ENCODE assay signal across 13 cellular contexts in genomic region chr15:59232476-59232875, GRCh38. TPM values are rescaled to one million over a fixed set of nuclear protein-coding genes. Genes with fewer than 3 reads are reported as not detected.
DNase-seq lines count a peak whose midpoint lies in the region; ATAC-seq and TF ChIP-seq lines count a peak whose summit lies in the region.
"Had no signal": no experiment of that assay in that cellular context is flagged by ENCODE, and none has a peak within 500 bp of the region (broad histone marks: within the 10 kb centered on the region; RNA-seq: fewer than 3 reads in every experiment).

No MANE protein-coding gene starts in this region.

- POLR2A ChIA-PET in BJ (lab: Charles Lee) (interaction anchor here (0.6 kb wide), 1 partner anchor 111 kb away, joined by 5 read pairs; no protein-coding TSS in a partner anchor), OCI-LY7 (lab: Charles Lee) (interaction anchor here (1.0 kb wide), 1 partner anchor 9 kb away, joined by 3 read pairs; no protein-coding TSS in a partner anchor)

- no TSS peak for BruUV-seq in OCI-LY7 (replicated peaks; lab: Mats Ljungman, UMichigan)

- WGBS in stomach, 5 donors: 25 to 53% (median 39%) methylated on average over 1 of the region's 1 CpG

- no peak for TF ChIP-seq POLR2A in stomach (IDR thresholded peaks at IDR 0.05)

- no peaks in the 10 kb centered on the region for H3K9me3 ChIP-seq in RWPE2 (ENCODE audit: severe bottlenecking)
- H3K9me3 ChIP-seq in osteoblast (ENCODE audit: low read depth, low read length): no peaks in the 10 kb centered on the region
- no peaks in the 10 kb centered on the region for H3K9me3 ChIP-seq in stomach
- H3K9me3 ChIP-seq in OCI-LY7 (ENCODE audit: low read length): no peaks in the 10 kb centered on the region

- ATAC-seq in RWPE2 (ENCODE audit: low read depth): peak; percentile 84
- peak; percentile 85 for ATAC-seq in esophagus mucosa
- ATAC-seq in GM21360 (IDR thresholded peaks at IDR 0.05; ENCODE audit: unreplicated experiment): no peak
- ATAC-seq in HG02852 (IDR thresholded peaks at IDR 0.05; ENCODE audit: unreplicated experiment): no peak
- ATAC-seq: CD8-positive, alpha-beta T cell had no signal

- H3K27me3 ChIP-seq in BJ (ENCODE audit: control insufficient read depth, insufficient read depth, low read length): no peaks in the 10 kb centered on the region
- no peaks in the 10 kb centered on the region for H3K27me3 ChIP-seq in RWPE2 (ENCODE audit: insufficient read depth, poor library complexity, severe bottlenecking)
- no peaks in the 10 kb centered on the region for H3K27me3 ChIP-seq in osteoblast (ENCODE audit: insufficient read depth, low read length)
- no peaks in the 10 kb centered on the region for H3K27me3 ChIP-seq in stomach
- H3K27me3 ChIP-seq: neural progenitor cell had no signal

- H3K4me2 ChIP-seq in osteoblast (ENCODE audit: insufficient read depth, low read length): peak overlapping the region; percentile 80
- no peak overlapping the region for H3K4me2 ChIP-seq in OCI-LY7 (ENCODE audit: low read length)
- H3K4me2 ChIP-seq: neural progenitor cell had no signal

- no peak for TF ChIP-seq EP300 in stomach (IDR thresholded peaks at IDR 0.05)

- CTCF ChIA-PET in BJ (lab: Yijun Ruan, JAX) (interaction anchor here (0.9 to 3.5 kb wide), 4 partner anchors 10 to 149 kb away, joined by 3 to 17 read pairs (median 4); no protein-coding TSS in a partner anchor), OCI-LY7 (lab: Charles Lee; ENCODE audit: unreplicated experiment) (no interaction called here)

- H4K20me1 ChIP-seq in osteoblast (ENCODE audit: insufficient read depth, low read length) (peaks cover 14% of the 10 kb centered on the region), OCI-LY7 (ENCODE audit: insufficient read depth, low read length) (no peaks in the 10 kb centered on the region)

- no peaks in the 10 kb centered on the region for H3K9me2 ChIP-seq in OCI-LY7 (ENCODE audit: insufficient read depth, low read length)

- TF ChIP-seq CTCF in BJ (IDR thresholded peaks at IDR 0.05; ENCODE audit: insufficient read depth, low read depth, low read length) (no peak), RWPE2 (IDR thresholded peaks at IDR 0.05; ENCODE audit: poor library complexity, severe bottlenecking) (no peak), osteoblast (IDR thresholded peaks at IDR 0.05; ENCODE audit: extremely low read depth, low read depth, low read length) (no peak), stomach (IDR thresholded peaks at IDR 0.05) (no peak), OCI-LY7 (conservative IDR thresholded peaks at IDR 0.05; ENCODE audit: low read length) (no peak)

- intact Hi-C loops in stomach (cut with DNase I; ENCODE audit: low total_unique reads): no loop called here
- intact Hi-C loops in OCI-LY7 (cut with micrococcal nuclease; ENCODE audit: unreplicated experiment): no loop called here

- H3K4me3 ChIP-seq in BJ (ENCODE audit: low read depth, low read length) (no peak overlapping the region), RWPE2 (ENCODE audit: severe bottlenecking) (no peak overlapping the region), osteoblast (ENCODE audit: insufficient read depth, low read length) (peak overlapping the region; percentile 17), stomach (no peak overlapping the region), OCI-LY7 (ENCODE audit: low read depth, low read length, poor library complexity, severe bottlenecking) (no peak overlapping the region)
- H3K4me3 ChIP-seq: neural progenitor cell had no signal

- H3K79me2 ChIP-seq in osteoblast (ENCODE audit: insufficient read depth, low read length) (peaks cover 10% of the 10 kb centered on the region), OCI-LY7 (ENCODE audit: insufficient read depth, low read depth, low read length) (no peaks in the 10 kb centered on the region)

- DNase-seq in BJ (ENCODE audit: low read depth): peak; percentile 72
- DNase-seq in RWPE2 (ENCODE audit: low spot score): no peak
- DNase-seq in osteoblast (ENCODE audit: insufficient read length, low spot score, missing footprints): peak; percentile 95
- DNase-seq in stomach: no peak
- DNase-seq in OCI-LY7 (ENCODE audit: low spot score): no peak
- DNase-seq: activated gamma-delta T cell treated with Interleukin-2 at 50 U/mL for 16 hours; CD8-positive, alpha-beta T cell; glutamatergic neuron; NCI-H1436 had no signal

- H3K27ac ChIP-seq in RWPE2 (ENCODE audit: poor library complexity, severe bottlenecking) (peak overlapping the region; percentile 15), osteoblast (ENCODE audit: low read depth, low read length) (peak overlapping the region; percentile 78), stomach (peak overlapping the region in 1 of 5 donors; percentile 8), OCI-LY7 (ENCODE audit: low read depth, low read length, poor library complexity, severe bottlenecking) (no peak overlapping the region)
- H3K27ac ChIP-seq: neural progenitor cell had no signal

- H3K4me1 ChIP-seq in RWPE2 (ENCODE audit: insufficient read depth, poor library complexity, severe bottlenecking) (peaks cover 6% of the 10 kb centered on the region), osteoblast (ENCODE audit: insufficient read depth, low read length) (peaks cover 16% of the 10 kb centered on the region), stomach (peaks cover 0 to 15% (median 4%) of the 10 kb centered on the region in 4 donors), OCI-LY7 (ENCODE audit: insufficient read depth, low read length, poor library complexity, severe bottlenecking) (peaks cover 8% of the 10 kb centered on the region)

- peak overlapping the region; percentile 24 for H2AFZ ChIP-seq in osteoblast (ENCODE audit: low read length)
- no peak overlapping the region for H2AFZ ChIP-seq in OCI-LY7 (ENCODE audit: low read length)
- H2AFZ ChIP-seq: neural progenitor cell had no signal

- peaks cover 1% of the 10 kb centered on the region; the same call in 1 of the 2 replicates for H3K36me3 ChIP-seq in BJ (ENCODE audit: control insufficient read depth, insufficient read depth, low read length)
- H3K36me3 ChIP-seq in RWPE2 (ENCODE audit: low read depth): peaks cover 79% of the 10 kb centered on the region
- H3K36me3 ChIP-seq in osteoblast (ENCODE audit: insufficient read depth, low read length): peaks cover 26% of the 10 kb centered on the region
- H3K36me3 ChIP-seq in stomach: peaks cover 0 to 17% (median 8%) of the 10 kb centered on the region in 4 donors
- no peaks in the 10 kb centered on the region for H3K36me3 ChIP-seq in OCI-LY7 (ENCODE audit: insufficient read depth, low read length)
- H3K36me3 ChIP-seq: neural progenitor cell had no signal

RNA-seq across cellular contexts. Expression of gene LDHAL6B, which starts 25.8 kb away (rescaled TPM):
- polyA plus RNA-seq in BJ (2011; rRNA removed): not detected in 2 replicates
- not detected in 2 replicates for polyA minus RNA-seq in BJ (2011; rRNA and poly(A)+ RNA removed)
- not detected for total RNA-seq in esophagus mucosa
- not detected in 2 replicates for total RNA-seq in osteoblast
- not detected for total RNA-seq in stomach
- polyA plus RNA-seq in stomach: not detected
- total RNA-seq in OCI-LY7 (2014; rRNA removed; shearing (Covaris generic)): 0.09 TPM in 1 of 2 replicates, not detected in the other
- total RNA-seq in OCI-LY7 (2022): not detected in 2 replicates
- total RNA-seq: CD8-positive, alpha-beta T cell had no signal

Comparison
In these comparisons a context has a peak if more than half of its experiments do, and no peak if none do; other contexts are left out.
1. DNase-seq: peak in BJ (single experiment) and osteoblast (single experiment); none in RWPE2 (single experiment), stomach (single experiment) and OCI-LY7 (single experiment).
2. ATAC-seq: peak in RWPE2 (single experiment) and esophagus mucosa (single experiment); none in GM21360 (single experiment) and HG02852 (single experiment).